ENCODE assay signal across 21 cellular contexts in genomic region chr20:63121246-63121645, GRCh38.
"Had no signal": no experiment of that assay in that cellular context is flagged by ENCODE, and none has a peak within 500 bp of the region (broad histone marks: within the 10 kb centered on the region; RNA-seq: fewer than 3 reads in every experiment).

No MANE protein-coding gene starts in this region.

- H3K27ac ChIP-seq: body of pancreas, colonic mucosa, epithelial cell of prostate, skin epidermis, suprapubic skin had no signal

- H3K9me3 ChIP-seq: body of pancreas, colonic mucosa, suprapubic skin had no signal

- H3K36me3 ChIP-seq: colonic mucosa, suprapubic skin had no signal

- H3K4me1 ChIP-seq: body of pancreas, colonic mucosa, suprapubic skin had no signal

- H3K4me3 ChIP-seq: body of pancreas, colonic mucosa, skin epidermis, suprapubic skin had no signal

- H3K27me3 ChIP-seq: colonic mucosa had no signal

- DNase-seq: activated B cell treated with CpG ODN at 0.5 μM for 24 hours; activated CD4-positive, alpha-beta memory T cell treated with anti-CD3 and anti-CD28 coated beads for 36 hours; activated CD4-positive, alpha-beta T cell treated with anti-CD3 and anti-CD28 coated beads for 4 hours; activated CD8-positive, alpha-beta memory T cell treated with anti-CD3 and anti-CD28 coated beads, Interleukin-2, amount 10 ng/mL, durations not matched to agents 7 days and 5 days; activated T-cell treated with anti-CD3 and anti-CD28 coated beads, Interleukin-2, amount 50 U/mL, for 24 hours; amniotic stem cell; central memory CD4-positive, alpha-beta T cell; colonic mucosa; foreskin fibroblast; mesendoderm; retina; stimulated activated CD4-positive, alpha-beta T cell treated with anti-CD3 and anti-CD28 coated beads, Interleukin-15, amount 100 ng/mL, for 24 hours; stimulated activated CD4-positive, alpha-beta T cell treated with anti-CD3 and anti-CD28 coated beads, Interleukin-2, amount 100 ng/mL, for 48 hours; T-helper 1 cell; T-helper 9 cell had no signal

- ATAC-seq: activated CD8-positive, alpha-beta memory T cell treated with anti-CD3 and anti-CD28 coated beads, Interleukin-2, amount 10 ng/mL, durations not matched to agents 7 days and 5 days; body of pancreas; naive thymus-derived CD8-positive, alpha-beta T cell; SK-N-SH treated with all-trans-retinoic acid at 6 μM for 48 hours had no signal
